ENCODE assay signal across 17 cellular contexts in the genomic region with DNA sequence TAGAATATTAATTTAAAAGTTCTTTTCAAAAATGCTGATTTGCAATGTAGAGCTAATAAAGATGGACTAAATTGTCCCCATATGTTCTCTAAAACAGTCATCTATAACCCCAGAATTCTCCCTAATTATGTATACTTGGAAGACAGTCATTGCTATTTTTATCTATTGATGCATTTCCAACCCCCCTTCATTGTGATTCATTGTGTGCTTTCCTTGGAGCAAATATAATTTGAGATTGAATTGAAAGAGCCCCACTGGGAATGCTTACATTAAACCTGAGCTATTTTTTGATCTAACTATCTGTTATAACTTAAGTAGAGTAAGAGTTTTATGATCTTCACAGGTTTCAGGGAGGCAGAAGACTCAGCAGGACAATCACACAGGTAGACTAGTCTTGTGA.
"Had no signal": no experiment of that assay in that cellular context is flagged by ENCODE, and none has a peak within 500 bp of the region (broad histone marks: within the 10 kb centered on the region; RNA-seq: fewer than 3 reads in every experiment).

No MANE protein-coding gene starts in this region.

- H3K9me3 Mint-ChIP-seq: activated CD8-positive, alpha-beta T cell treated with anti-CD3 and anti-CD28 coated beads for 36 hours; neural crest cell; stimulated activated naive CD8-positive, alpha-beta T cell treated with anti-CD3 and anti-CD28 coated beads, Interleukin-15, amount 100 ng/mL, for 72 hours; type B pancreatic cell had no signal

- H3K4me1 Mint-ChIP-seq: activated B cell treated with CpG ODN at 0.5 μM for 24 hours; neural crest cell; stimulated activated naive CD8-positive, alpha-beta T cell treated with anti-CD3 and anti-CD28 coated beads, Interleukin-15, amount 100 ng/mL, for 72 hours had no signal

- H3K36me3 ChIP-seq: colonic mucosa, spleen had no signal

- H3K79me2 ChIP-seq: hepatocyte had no signal

- H3K4me3 ChIP-seq: colonic mucosa, hepatocyte, lung, spleen had no signal

- H3K4me3 Mint-ChIP-seq: activated B cell treated with CpG ODN at 0.5 μM for 24 hours; activated CD8-positive, alpha-beta T cell treated with anti-CD3 and anti-CD28 coated beads for 36 hours; neural crest cell; stimulated activated naive CD8-positive, alpha-beta T cell treated with anti-CD3 and anti-CD28 coated beads, Interleukin-15, amount 100 ng/mL, for 72 hours; type B pancreatic cell had no signal

- ATAC-seq: activated CD8-positive, alpha-beta T cell treated with anti-CD3 and anti-CD28 coated beads for 36 hours; activated naive CD4-positive, alpha-beta T cell treated with anti-CD3 and anti-CD28 coated beads, Interleukin-2, amount 50 U/mL, for 72 hours; sciatic nerve; stimulated activated naive CD8-positive, alpha-beta T cell treated with anti-CD3 and anti-CD28 coated beads, Interleukin-15, amount 100 ng/mL, for 72 hours had no signal

- H3K27ac Mint-ChIP-seq: activated B cell treated with CpG ODN at 0.5 μM for 24 hours; activated CD8-positive, alpha-beta T cell treated with anti-CD3 and anti-CD28 coated beads for 36 hours; activated naive CD4-positive, alpha-beta T cell treated with anti-CD3 and anti-CD28 coated beads, Interleukin-2, amount 50 U/mL, for 72 hours; stimulated activated naive CD8-positive, alpha-beta T cell treated with anti-CD3 and anti-CD28 coated beads, Interleukin-15, amount 100 ng/mL, for 72 hours; type B pancreatic cell had no signal

- H3K36me3 Mint-ChIP-seq: activated naive CD4-positive, alpha-beta T cell treated with anti-CD3 and anti-CD28 coated beads, Interleukin-2, amount 50 U/mL, for 72 hours; type B pancreatic cell had no signal

- H3K4me1 ChIP-seq: colonic mucosa, spleen had no signal

- H3K9me3 ChIP-seq: colonic mucosa, spleen had no signal

- DNase-seq: activated B cell treated with CpG ODN at 0.5 μM for 24 hours; activated CD4-positive, alpha-beta T cell treated with anti-CD3 and anti-CD28 coated beads for 48 hours; activated CD8-positive, alpha-beta T cell treated with anti-CD3 and anti-CD28 coated beads for 36 hours; activated gamma-delta T cell; activated T-cell treated with anti-CD3 and anti-CD28 coated beads, Interleukin-2, amount 50 U/mL, for 48 hours; central memory CD4-positive, alpha-beta T cell; colonic mucosa; islet precursor cell; midbrain; spleen; stimulated activated naive CD8-positive, alpha-beta T cell treated with anti-CD3 and anti-CD28 coated beads, Interleukin-15, amount 100 ng/mL, for 72 hours had no signal

- H3K27me3 ChIP-seq: colonic mucosa, hepatocyte, spleen had no signal

- H2AFZ ChIP-seq: hepatocyte had no signal

- H3K27me3 Mint-ChIP-seq: activated B cell treated with CpG ODN at 0.5 μM for 24 hours; activated CD8-positive, alpha-beta T cell treated with anti-CD3 and anti-CD28 coated beads for 36 hours; stimulated activated naive CD8-positive, alpha-beta T cell treated with anti-CD3 and anti-CD28 coated beads, Interleukin-15, amount 100 ng/mL, for 72 hours; type B pancreatic cell had no signal

- H3K4me2 ChIP-seq: hepatocyte had no signal

- H3K27ac ChIP-seq: colonic mucosa, hepatocyte, spleen had no signal
